39 cellular contexts compared by ENCODE assay signal in genomic region chr22:25000686-25001085, GRCh38. TPM values are rescaled to one million over a fixed set of nuclear protein-coding genes. Genes with fewer than 3 reads are reported as not detected.
"Had no signal": no experiment of that assay in that cellular context is flagged by ENCODE, and none has a peak within 500 bp of the region (broad histone marks: within the 10 kb centered on the region; RNA-seq: fewer than 3 reads in every experiment).

No MANE protein-coding gene starts in this region.

- H3K27me3 ChIP-seq: MG63 had no signal

- H3K4me3 ChIP-seq: MG63 had no signal

- H3K27ac ChIP-seq: KMS-11 had no signal

- H3K4me2 ChIP-seq: KMS-11 had no signal

- H3K36me3 ChIP-seq: MG63 had no signal

- H3K9ac ChIP-seq: KMS-11 had no signal

- H3K9me3 ChIP-seq: MG63 had no signal

- DNase-seq: Karpas-422, Kasumi-1, MG63, MM.1S, MV-4-11, NCI-H1048, NCI-H1092, NCI-H1092 treated with DMSO at 0.1 percent for 48 hours, NCI-H1105, NCI-H1105 treated with DMSO at 0.1 percent for 48 hours, NCI-H1417, NCI-H1417 treated with DMSO at 0.1 percent for 48 hours, NCI-H1436, NCI-H1436 treated with DMSO at 0.1 percent for 48 hours, NCI-H146, NCI-H1694, NCI-H1694 treated with DMSO at 0.1 percent for 48 hours, NCI-H187, NCI-H187 treated with DMSO at 0.1 percent for 48 hours, NCI-H1930, NCI-H2029, NCI-H2029 treated with DMSO at 0.1 percent for 48 hours, NCI-H2081, NCI-H2081 treated with DMSO at 0.1 percent for 48 hours, NCI-H2107, NCI-H2171, NCI-H2171 treated with DMSO at 0.1 percent for 48 hours, NCI-H2227 treated with DMSO at 0.1 percent for 48 hours, NCI-H226, NCI-H345, NCI-H446, NCI-H446 treated with DMSO at 0.1 percent for 48 hours, NCI-H510A, NCI-H510A treated with DMSO at 0.1 percent for 48 hours had no signal

RNA-seq across cellular contexts. Expression of gene LHFPL7, which starts 54.2 kb away (rescaled TPM):
- total RNA-seq: LHCN-M2, M059J, MCF 10A, NCI-H460 had no signal
